In the genomic region with DNA sequence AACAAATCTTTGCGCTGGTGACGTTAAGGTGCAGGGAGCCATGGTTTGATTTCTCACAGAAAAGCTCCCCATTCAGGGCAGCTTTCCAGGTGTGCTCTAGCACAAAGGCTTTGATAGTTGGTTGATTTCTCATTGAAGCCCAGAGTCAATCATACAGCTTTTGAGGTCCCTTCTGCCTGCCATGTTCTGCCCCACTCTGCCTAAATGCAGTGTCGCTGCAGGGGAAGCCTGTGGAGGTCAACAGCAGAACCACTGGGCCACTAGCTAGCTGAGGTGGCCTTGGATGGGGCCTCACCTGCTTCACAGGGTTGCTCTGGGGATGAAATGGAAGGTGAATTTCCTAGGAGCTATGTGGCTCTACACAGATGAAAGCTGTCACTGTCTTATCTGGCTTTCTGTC, we compare ENCODE assay signal across 24 cellular contexts.
"Had no signal": no experiment of that assay in that cellular context is flagged by ENCODE, and none has a peak within 500 bp of the region (broad histone marks: within the 10 kb centered on the region; RNA-seq: fewer than 3 reads in every experiment).

No MANE protein-coding gene starts in this region.

- DNase-seq: naive thymus-derived CD8-positive, alpha-beta T cell; nephron progenitor cell; occipital lobe; pancreas; psoas muscle; right cardiac atrium; right lobe of liver; sigmoid colon; small intestine; stimulated activated CD4-positive, alpha-beta T cell treated with anti-CD3 and anti-CD28 coated beads, Interleukin-15, amount 100 ng/mL, for 24 hours; stimulated activated CD4-positive, alpha-beta T cell treated with anti-CD3 and anti-CD28 coated beads, Interleukin-2, amount 100 ng/mL, for 24 hours; stimulated activated CD4-positive, alpha-beta T cell treated with anti-CD3 and anti-CD28 coated beads, Interleukin-2, amount 100 ng/mL, for 48 hours; stimulated activated CD4-positive, alpha-beta T cell treated with anti-CD3 and anti-CD28 coated beads, Interleukin-4, amount 100 ng/mL, for 24 hours; stimulated activated naive B cell treated with anti-CD40 and anti-IgM and Interleukin-4, amounts not matched to agents 10 μg/mL and 1 μg/mL and 100 μg/mL, for 72 hours; stimulated activated naive CD4-positive, alpha-beta T cell treated with Interleukin-2 at 50 U/mL for 16 hours; stomach; thyroid gland; trophoblast cell; upper lobe of left lung had no signal

- H3K4me3 ChIP-seq: pancreas, psoas muscle, right lobe of liver, sigmoid colon, stomach, thoracic aorta, thyroid gland, tibial nerve, upper lobe of left lung, vagina had no signal

- H3K27me3 ChIP-seq: pancreas, right lobe of liver, sigmoid colon, stomach, thyroid gland, tibial nerve, upper lobe of left lung, vagina had no signal

- ATAC-seq: naive thymus-derived CD8-positive, alpha-beta T cell; natural killer cell treated with Interleukin-12 subunit alpha and Interleukin-12 subunit beta and Interleukin-15 and Interleukin-18, amount 100 ng/mL, for 72 hours; right cardiac atrium; right lobe of liver; stimulated activated effector memory CD8-positive, alpha-beta T cell treated with anti-CD3 and anti-CD28 coated beads, Interleukin-12 subunit alpha, Interleukin-12 subunit beta, amount 100 ng/mL, for 72 hours; stimulated activated naive B cell treated with anti-CD40 and anti-IgM and Interleukin-4, amounts not matched to agents 10 μg/mL and 1 μg/mL and 100 μg/mL, for 72 hours had no signal

- H3K4me1 ChIP-seq: pancreas, right lobe of liver, sigmoid colon, stomach, thyroid gland, tibial nerve, upper lobe of left lung, vagina had no signal

- H3K27ac ChIP-seq: pancreas, psoas muscle, right lobe of liver, sigmoid colon, stomach, thoracic aorta, thyroid gland, tibial nerve, upper lobe of left lung, vagina had no signal

- H3K9me3 ChIP-seq: pancreas, psoas muscle, right lobe of liver, sigmoid colon, stomach, thoracic aorta, thyroid gland, tibial nerve, upper lobe of left lung, vagina had no signal

- H3K36me3 ChIP-seq: pancreas, right lobe of liver, sigmoid colon, stomach, thoracic aorta, thyroid gland, tibial nerve, upper lobe of left lung, vagina had no signal
